In genomic region chr2:97736608-97737330, GRCh38 we compare ENCODE assay signal across 21 cellular contexts. TPM values are rescaled to one million over a fixed set of nuclear protein-coding genes. Genes with fewer than 3 reads are reported as not detected.
DNase-seq lines count a peak whose midpoint lies in the region; ATAC-seq and TF ChIP-seq lines count a peak whose summit lies in the region.
"Had no signal": no experiment of that assay in that cellular context is flagged by ENCODE, and none has a peak within 500 bp of the region (broad histone marks: within the 10 kb centered on the region; RNA-seq: fewer than 3 reads in every experiment).

No MANE protein-coding gene starts in this region.

- H3K27ac ChIP-seq in left lung (no peak overlapping the region), coronary artery (no peak overlapping the region)
- H3K27ac ChIP-seq: C4-2B, colonic mucosa had no signal

- intact Hi-C loops in activated CD8-positive, alpha-beta T cell treated with anti-CD3 and anti-CD28 coated beads for 36 hours (cut with micrococcal nuclease), result no loop called here
- intact Hi-C loops in left lung (cut with DNase I), result no loop called here

- H3K9me3 Mint-ChIP-seq in activated naive CD4-positive, alpha-beta T cell treated with anti-CD3 and anti-CD28 coated beads, Interleukin-2, amount 50 U/mL, for 24 hours, result no peaks in the 10 kb centered on the region
- no peaks in the 10 kb centered on the region for H3K9me3 Mint-ChIP-seq in activated naive CD4-positive, alpha-beta T cell treated with anti-CD3 and anti-CD28 coated beads, Interleukin-2, amount 10 ng/mL, durations not matched to agents 7 days and 5 days
- no peaks in the 10 kb centered on the region for H3K9me3 Mint-ChIP-seq in activated CD8-positive, alpha-beta T cell treated with anti-CD3 and anti-CD28 coated beads for 36 hours
- no peaks in the 10 kb centered on the region for H3K9me3 Mint-ChIP-seq in type B pancreatic cell

- POLR2A ChIA-PET in activated CD8-positive, alpha-beta T cell treated with anti-CD3 and anti-CD28 coated beads for 36 hours (lab: Charles Lee), result interaction anchor here (1.1 to 2.5 kb wide), 5 partner anchors 10 to 21 kb away, joined by 3 to 19 read pairs (median 6); no protein-coding TSS in a partner anchor

- no peak overlapping the region for H3K4me3 Mint-ChIP-seq in activated naive CD4-positive, alpha-beta T cell treated with anti-CD3 and anti-CD28 coated beads, Interleukin-2, amount 50 U/mL, for 24 hours
- no peak overlapping the region for H3K4me3 Mint-ChIP-seq in activated naive CD4-positive, alpha-beta T cell treated with anti-CD3 and anti-CD28 coated beads, Interleukin-2, amount 10 ng/mL, durations not matched to agents 7 days and 5 days
- no peak overlapping the region for H3K4me3 Mint-ChIP-seq in activated CD8-positive, alpha-beta T cell treated with anti-CD3 and anti-CD28 coated beads for 36 hours
- H3K4me3 Mint-ChIP-seq in type B pancreatic cell, result no peak overlapping the region
- H3K4me3 Mint-ChIP-seq: brain had no signal

- no peaks in the 10 kb centered on the region for H3K27me3 Mint-ChIP-seq in activated naive CD4-positive, alpha-beta T cell treated with anti-CD3 and anti-CD28 coated beads, Interleukin-2, amount 50 U/mL, for 24 hours
- H3K27me3 Mint-ChIP-seq in activated naive CD4-positive, alpha-beta T cell treated with anti-CD3 and anti-CD28 coated beads, Interleukin-2, amount 10 ng/mL, durations not matched to agents 7 days and 5 days, result no peaks in the 10 kb centered on the region
- H3K27me3 Mint-ChIP-seq in activated CD8-positive, alpha-beta T cell treated with anti-CD3 and anti-CD28 coated beads for 36 hours, result no peaks in the 10 kb centered on the region
- no peaks in the 10 kb centered on the region for H3K27me3 Mint-ChIP-seq in type B pancreatic cell
- H3K27me3 Mint-ChIP-seq: brain had no signal

- DNase-seq in activated naive CD4-positive, alpha-beta T cell treated with anti-CD3 and anti-CD28 coated beads, Interleukin-2, amount 10 ng/mL, durations not matched to agents 7 days and 5 days, result no peak
- no peak for DNase-seq in activated CD8-positive, alpha-beta T cell treated with anti-CD3 and anti-CD28 coated beads for 36 hours
- DNase-seq in left lung, result peak; percentile 22 to 72
- DNase-seq in type B pancreatic cell (ENCODE audit: extremely low spot score, unreplicated experiment), result no peak
- no peak for DNase-seq in coronary artery (ENCODE audit: low spot score)
- DNase-seq in NCI-H446 (lab: John Stamatoyannopoulos, UW), result no peak
- no peak for DNase-seq in DMS 273 (lab: John Stamatoyannopoulos, UW; ENCODE audit: unreplicated experiment)
- DNase-seq: activated CD4-positive, alpha-beta T cell treated with anti-CD3 and anti-CD28 coated beads for 4 hours; activated T-cell treated with anti-CD3 and anti-CD28 coated beads, Interleukin-2, amount 50 U/mL, for 48 hours; colonic mucosa; GDM1; MG63; NCI-H146; NCI-H2171; NCI-H526 treated with DMSO at 0.1 percent for 48 hours; occipital lobe; stimulated activated CD8-positive, alpha-beta memory T cell treated with anti-CD3 and anti-CD28 coated beads, Interleukin-4, amount 100 ng/mL, for 48 hours had no signal

- no peaks in the 10 kb centered on the region for H3K4me1 ChIP-seq in left lung
- H3K4me1 ChIP-seq: colonic mucosa had no signal

- ATAC-seq in activated CD8-positive, alpha-beta T cell treated with anti-CD3 and anti-CD28 coated beads for 36 hours, result no peak
- ATAC-seq in left lung, result no peak
- ATAC-seq: Right ventricle myocardium inferior had no signal

- TF ChIP-seq CTCF in activated CD8-positive, alpha-beta T cell treated with anti-CD3 and anti-CD28 coated beads for 36 hours (IDR thresholded peaks at IDR 0.05), result no peak
- TF ChIP-seq CTCF in left lung (IDR thresholded peaks at IDR 0.05) (no peak), type B pancreatic cell (conservative IDR thresholded peaks at IDR 0.05) (no peak), coronary artery (IDR thresholded peaks at IDR 0.05) (no peak)

- peak overlapping the region; percentile 90 for H3K27ac Mint-ChIP-seq in activated naive CD4-positive, alpha-beta T cell treated with anti-CD3 and anti-CD28 coated beads, Interleukin-2, amount 50 U/mL, for 24 hours
- no peak overlapping the region for H3K27ac Mint-ChIP-seq in activated naive CD4-positive, alpha-beta T cell treated with anti-CD3 and anti-CD28 coated beads, Interleukin-2, amount 10 ng/mL, durations not matched to agents 7 days and 5 days
- peak overlapping the region; percentile 18 for H3K27ac Mint-ChIP-seq in activated CD8-positive, alpha-beta T cell treated with anti-CD3 and anti-CD28 coated beads for 36 hours
- H3K27ac Mint-ChIP-seq in type B pancreatic cell, result peak overlapping the region; percentile 22

- H3K27me3 ChIP-seq in left lung, result peaks cover 0 to 6% of the 10 kb centered on the region in 2 donors
- H3K27me3 ChIP-seq: colonic mucosa, MG63 had no signal

- H3K4me3 ChIP-seq in left lung (no peak overlapping the region), coronary artery (no peak overlapping the region)
- H3K4me3 ChIP-seq: colonic mucosa, MG63 had no signal

- peaks cover 17% of the 10 kb centered on the region for H3K36me3 Mint-ChIP-seq in activated naive CD4-positive, alpha-beta T cell treated with anti-CD3 and anti-CD28 coated beads, Interleukin-2, amount 50 U/mL, for 24 hours
- peaks cover 45% of the 10 kb centered on the region for H3K36me3 Mint-ChIP-seq in activated naive CD4-positive, alpha-beta T cell treated with anti-CD3 and anti-CD28 coated beads, Interleukin-2, amount 10 ng/mL, durations not matched to agents 7 days and 5 days
- peaks cover 61% of the 10 kb centered on the region for H3K36me3 Mint-ChIP-seq in activated CD8-positive, alpha-beta T cell treated with anti-CD3 and anti-CD28 coated beads for 36 hours (ENCODE audit: low read depth)
- H3K36me3 Mint-ChIP-seq in type B pancreatic cell, result peaks cover 3% of the 10 kb centered on the region
- H3K36me3 Mint-ChIP-seq: brain had no signal

- no peaks in the 10 kb centered on the region for H3K9me3 ChIP-seq in left lung
- H3K9me3 ChIP-seq: colonic mucosa, MG63 had no signal

- CTCF ChIA-PET in activated naive CD4-positive, alpha-beta T cell treated with anti-CD3 and anti-CD28 coated beads, Interleukin-2, amount 10 ng/mL, durations not matched to agents 7 days and 5 days (lab: Charles Lee), result no interaction called here
- CTCF ChIA-PET in activated CD8-positive, alpha-beta T cell treated with anti-CD3 and anti-CD28 coated beads for 36 hours (lab: Charles Lee), result no interaction called here

- no peaks in the 10 kb centered on the region for H3K36me3 ChIP-seq in left lung
- H3K36me3 ChIP-seq: colonic mucosa, MG63 had no signal

- peaks cover 21% of the 10 kb centered on the region for H3K4me1 Mint-ChIP-seq in activated naive CD4-positive, alpha-beta T cell treated with anti-CD3 and anti-CD28 coated beads, Interleukin-2, amount 50 U/mL, for 24 hours
- peaks cover 22% of the 10 kb centered on the region for H3K4me1 Mint-ChIP-seq in activated naive CD4-positive, alpha-beta T cell treated with anti-CD3 and anti-CD28 coated beads, Interleukin-2, amount 10 ng/mL, durations not matched to agents 7 days and 5 days
- H3K4me1 Mint-ChIP-seq in activated CD8-positive, alpha-beta T cell treated with anti-CD3 and anti-CD28 coated beads for 36 hours (ENCODE audit: low read depth), result peaks cover 19% of the 10 kb centered on the region
- H3K4me1 Mint-ChIP-seq in type B pancreatic cell (ENCODE audit: unreplicated experiment), result peaks cover 8% of the 10 kb centered on the region

RNA-seq across cellular contexts. Expression of gene ZAP70, which starts 23.4 kb away (rescaled TPM):
- 100 to 1,000 TPM; 218 TPM for total RNA-seq in activated CD8-positive, alpha-beta T cell treated with anti-CD3 and anti-CD28 coated beads for 36 hours
- total RNA-seq in left lung, result 1 to 10 TPM; 5.6 to 8.3 TPM
- 1.2 and 2.5 TPM in 2 replicates for total RNA-seq in type B pancreatic cell (ENCODE audit: low replicate concordance)

Comparison
In these comparisons a context has a peak if more than half of its experiments do, and no peak if none do; other contexts are left out.
1. DNase-seq: peak in left lung (2 of 2); none in activated naive CD4-positive, alpha-beta T cell treated with anti-CD3 and anti-CD28 coated beads, Interleukin-2, amount 10 ng/mL, durations not matched to agents 7 days and 5 days (single experiment), activated CD8-positive, alpha-beta T cell treated with anti-CD3 and anti-CD28 coated beads for 36 hours (single experiment), type B pancreatic cell (single experiment), coronary artery (single experiment), NCI-H446 (0 of 2) and DMS 273 (single experiment).
2. RNA of gene ZAP70, which starts 23.4 kb away (total RNA-seq): 218 TPM in activated CD8-positive, alpha-beta T cell treated with anti-CD3 and anti-CD28 coated beads for 36 hours; 5.6 to 8.3 TPM in left lung and 1.2 to 2.5 TPM in type B pancreatic cell; every median in the first group is over 10 times any median in the second.